21 cellular contexts compared by ENCODE assay signal in the genomic region with DNA sequence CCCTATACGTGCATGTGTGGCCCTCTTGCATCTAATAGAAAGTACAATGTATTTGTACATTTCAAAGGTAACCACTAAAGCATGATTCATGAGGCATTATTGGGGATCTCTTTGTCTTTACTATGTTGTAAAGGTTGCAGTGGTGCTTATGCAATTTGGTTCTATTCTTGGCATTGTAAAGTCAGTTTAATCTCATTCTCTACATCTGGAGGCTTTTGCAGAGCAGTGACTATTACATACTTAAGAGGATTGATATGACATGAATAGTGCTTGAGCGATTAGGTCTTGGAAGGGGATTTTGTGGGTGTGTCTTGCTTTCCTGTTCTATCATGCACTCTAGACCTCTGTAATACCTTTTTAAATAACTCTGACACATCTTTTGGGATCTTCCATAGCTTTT.
DNase-seq lines count a peak whose midpoint lies in the region; ATAC-seq and TF ChIP-seq lines count a peak whose summit lies in the region.
"Had no signal": no experiment of that assay in that cellular context is flagged by ENCODE, and none has a peak within 500 bp of the region (broad histone marks: within the 10 kb centered on the region; RNA-seq: fewer than 3 reads in every experiment).

No MANE protein-coding gene starts in this region.

- H3K4me3 ChIP-seq in mammary epithelial cell (replicated peaks in 1 of 3; ENCODE audit: insufficient read depth in 1 of 3, low read depth in 2 of 3, low read length in 3 of 3) (no peak overlapping the region), left lung (no peak overlapping the region), GM23338 (no peak overlapping the region), tibial nerve (no peak overlapping the region), heart right ventricle (no peak overlapping the region)
- H3K4me3 ChIP-seq: coronary artery, lung, testis had no signal

- dilution Hi-C loops in mammary epithelial cell (cut with HindIII; ENCODE audit: low sequenced_read_pairs) = no loop called here

- no peak for TF ChIP-seq EP300 in tibial nerve (IDR thresholded peaks at IDR 0.05)

- in situ Hi-C loops in mammary epithelial cell (cut with MboI; ENCODE audit: low sequenced_read_pairs in 2 of 2) = loop anchor here in 1 of 2 donors (10.0 kb wide), 1 partner anchor 111 kb away; no protein-coding TSS in a partner anchor

- intact Hi-C loops in mammary epithelial cell (cut with micrococcal nuclease) (loop anchor here (1.0 kb wide), 1 partner anchor 66 kb away; no protein-coding TSS in a partner anchor), left lung (cut with DNase I) (no loop called here), heart right ventricle (cut with DNase I) (no loop called here)

- H4K20me1 ChIP-seq in mammary epithelial cell (ENCODE audit: insufficient read depth, low read length) (no peaks in the 10 kb centered on the region), GM23338 (replicated peaks; ENCODE audit: insufficient read depth) (no peaks in the 10 kb centered on the region)

- TF ChIP-seq CTCF in mammary epithelial cell (conservative IDR thresholded peaks at IDR 0.05 in 1 of 2, IDR thresholded peaks at IDR 0.05 in 1 of 2; ENCODE audit: extremely low read depth in 1 of 2, insufficient read depth in 1 of 2, low read depth in 1 of 2, low read length in 2 of 2) (no peak), left lung (IDR thresholded peaks at IDR 0.05) (no peak), GM23338 (conservative IDR thresholded peaks at IDR 0.05; ENCODE audit: low read depth in 2 of 2) (no peak), tibial nerve (IDR thresholded peaks at IDR 0.05) (no peak), heart right ventricle (IDR thresholded peaks at IDR 0.05) (no peak)

- CTCF ChIA-PET in mammary epithelial cell (lab: Charles Lee; ENCODE audit: low non-redundant PET) = no interaction called here

- H3K36me3 Mint-ChIP-seq in GM23338 (ENCODE audit: low read depth) = no peaks in the 10 kb centered on the region
- H3K36me3 Mint-ChIP-seq: CD4-positive, CD25-positive, alpha-beta regulatory T cell; natural killer cell had no signal

- no peaks in the 10 kb centered on the region for H3K9me3 Mint-ChIP-seq in GM23338
- H3K9me3 Mint-ChIP-seq: activated naive CD8-positive, alpha-beta T cell treated with anti-CD3 and anti-CD28 coated beads, Interleukin-2, amount 50 U/mL, for 24 hours had no signal

- ATAC-seq in left lung = peak; percentile 12
- no peak for ATAC-seq in GM23338
- ATAC-seq in heart right ventricle = no peak
- ATAC-seq: activated naive CD8-positive, alpha-beta T cell treated with anti-CD3 and anti-CD28 coated beads, Interleukin-2, amount 50 U/mL, for 24 hours; natural killer cell; Panc1; T-helper 17 cell had no signal

- H3F3A ChIP-seq in GM23338 (replicated peaks; ENCODE audit: low read depth) = no peaks in the 10 kb centered on the region

- BruUV-seq in mammary epithelial cell (replicated peaks; lab: Mats Ljungman, UMichigan) = no TSS peak

- WGBS in mammary epithelial cell (ENCODE audit: low coverage, missing lambda C conversion rate) = 2% methylated on average over 2 of the region's 2 CpGs
- 83 to 89% methylated on average over 2 of the region's 2 CpGs for WGBS in tibial nerve, 2 donors
- 48 to 58% methylated on average over 2 of the region's 2 CpGs for WGBS in heart right ventricle, 2 donors

- peak overlapping the region; percentile 29 for H3K4me2 ChIP-seq in mammary epithelial cell (ENCODE audit: insufficient read depth, low read depth, low read length)
- no peak overlapping the region for H3K4me2 ChIP-seq in GM23338

- H3K27me3 Mint-ChIP-seq in GM23338 (ENCODE audit: insufficient read depth, low read depth, poor library complexity) = peaks cover 2% of the 10 kb centered on the region
- H3K27me3 Mint-ChIP-seq: activated naive CD8-positive, alpha-beta T cell treated with anti-CD3 and anti-CD28 coated beads, Interleukin-2, amount 50 U/mL, for 24 hours; CD4-positive, CD25-positive, alpha-beta regulatory T cell; T-helper 17 cell had no signal

- no peaks in the 10 kb centered on the region for H3K9me2 ChIP-seq in GM23338 (ENCODE audit: insufficient read depth)

- H3K27me3 ChIP-seq in mammary epithelial cell (ENCODE audit: insufficient read depth, low read length) (no peaks in the 10 kb centered on the region), left lung (no peaks in the 10 kb centered on the region), GM23338 (ENCODE audit: insufficient read depth) (no peaks in the 10 kb centered on the region), tibial nerve (no peaks in the 10 kb centered on the region), heart right ventricle (no peaks in the 10 kb centered on the region)
- H3K27me3 ChIP-seq: testis had no signal

- no peak overlapping the region for H3K27ac Mint-ChIP-seq in GM23338
- H3K27ac Mint-ChIP-seq: activated naive CD8-positive, alpha-beta T cell treated with anti-CD3 and anti-CD28 coated beads, Interleukin-2, amount 50 U/mL, for 24 hours; CD4-positive, CD25-positive, alpha-beta regulatory T cell; natural killer cell; T-helper 17 cell had no signal

- H2AFZ ChIP-seq in mammary epithelial cell (ENCODE audit: low read depth, low read length) = no peak overlapping the region
- no peak overlapping the region for H2AFZ ChIP-seq in GM23338

- peak overlapping the region; percentile 38 for H3K9ac ChIP-seq in mammary epithelial cell (ENCODE audit: insufficient read depth, low read length)

- H3K9me3 ChIP-seq in mammary epithelial cell (replicated peaks; ENCODE audit: insufficient read depth, low read length) = no peaks in the 10 kb centered on the region
- H3K9me3 ChIP-seq in left lung = no peaks in the 10 kb centered on the region
- no peaks in the 10 kb centered on the region for H3K9me3 ChIP-seq in tibial nerve
- H3K9me3 ChIP-seq in heart right ventricle = no peaks in the 10 kb centered on the region
- H3K9me3 ChIP-seq: testis had no signal

- no peak for TF ChIP-seq POLR2A in tibial nerve (IDR thresholded peaks at IDR 0.05)

- no peaks in the 10 kb centered on the region for H3K36me3 ChIP-seq in mammary epithelial cell (ENCODE audit: insufficient read depth, low read length)
- H3K36me3 ChIP-seq in left lung = no peaks in the 10 kb centered on the region
- H3K36me3 ChIP-seq in GM23338 (ENCODE audit: insufficient read depth) = no peaks in the 10 kb centered on the region
- H3K36me3 ChIP-seq in tibial nerve = no peaks in the 10 kb centered on the region
- no peaks in the 10 kb centered on the region for H3K36me3 ChIP-seq in heart right ventricle

- peak overlapping the region; percentile 84 for H3K27ac ChIP-seq in mammary epithelial cell (ENCODE audit: insufficient read depth, low read depth, low read length)
- no peak overlapping the region for H3K27ac ChIP-seq in left lung
- H3K27ac ChIP-seq in GM23338 (ENCODE audit: low read depth) = no peak overlapping the region
- H3K27ac ChIP-seq in tibial nerve = no peak overlapping the region
- no peak overlapping the region for H3K27ac ChIP-seq in heart right ventricle
- H3K27ac ChIP-seq: coronary artery, testis had no signal

- H3K4me1 Mint-ChIP-seq in GM23338 = peaks cover 2% of the 10 kb centered on the region; the same call in 2 of the 3 replicates
- H3K4me1 Mint-ChIP-seq: activated naive CD8-positive, alpha-beta T cell treated with anti-CD3 and anti-CD28 coated beads, Interleukin-2, amount 50 U/mL, for 24 hours; CD4-positive, CD25-positive, alpha-beta regulatory T cell; natural killer cell; T-helper 17 cell had no signal

- H3K79me2 ChIP-seq in mammary epithelial cell (ENCODE audit: insufficient read depth, low read length) (no peaks in the 10 kb centered on the region), GM23338 (replicated peaks; ENCODE audit: insufficient read depth) (no peaks in the 10 kb centered on the region)

- no peak overlapping the region for H3K4me3 Mint-ChIP-seq in GM23338
- H3K4me3 Mint-ChIP-seq: activated naive CD8-positive, alpha-beta T cell treated with anti-CD3 and anti-CD28 coated beads, Interleukin-2, amount 50 U/mL, for 24 hours; CD4-positive, CD25-positive, alpha-beta regulatory T cell; natural killer cell; T-helper 17 cell had no signal

- peaks cover 29% of the 10 kb centered on the region for H3K4me1 ChIP-seq in mammary epithelial cell (ENCODE audit: insufficient read depth, low read length)
- H3K4me1 ChIP-seq in left lung = no peaks in the 10 kb centered on the region
- H3K4me1 ChIP-seq in GM23338 (ENCODE audit: insufficient read depth) = no peaks in the 10 kb centered on the region
- H3K4me1 ChIP-seq in tibial nerve = peaks cover 0 to 8% (median 0%) of the 10 kb centered on the region in 4 donors
- no peaks in the 10 kb centered on the region for H3K4me1 ChIP-seq in heart right ventricle
- H3K4me1 ChIP-seq: testis had no signal

- DNase-seq in GM04504 (ENCODE audit: low read depth) = peak; percentile 32
- peak; percentile 96 for DNase-seq in NCI-H82 (lab: John Stamatoyannopoulos, UW)
- peak; percentile 98 for DNase-seq in mammary epithelial cell
- no peak for DNase-seq in left lung
- no peak for DNase-seq in GM23338 (ENCODE audit: low spot score)
- DNase-seq in NCI-H446 treated with DMSO at 0.1 percent for 48 hours (lab: John Stamatoyannopoulos, UW) = no peak
- no peak for DNase-seq in tibial nerve (ENCODE audit: low spot score in 2 of 2)
- DNase-seq in heart right ventricle = no peak
- DNase-seq: activated CD4-positive, alpha-beta T cell treated with anti-CD3 and anti-CD28 coated beads for 4 hours; activated naive CD8-positive, alpha-beta T cell treated with anti-CD3 and anti-CD28 coated beads, Interleukin-2, amount 50 U/mL, for 24 hours; activated T-cell treated with anti-CD3 and anti-CD28 coated beads, Interleukin-2, amount 50 U/mL, for 1 hour; CD4-positive, CD25-positive, alpha-beta regulatory T cell; natural killer cell; NCI-H1048; NCI-H2171; stimulated activated CD4-positive, alpha-beta T cell treated with anti-CD3 and anti-CD28 coated beads, Interleukin-1b, Interleukin-23, amount 100 ng/mL, for 48 hours; T-helper 17 cell; testis had no signal

TF ChIP-seq in GM23338, 12 proteins besides CTCF, POLR2A, EP300 and RAD21 (continues in another document):
- TF ChIP-seq STAT1 (IDR thresholded peaks at IDR 0.05; ENCODE audit: unreplicated experiment) = no peak

Comparison
In these comparisons a context has a peak if more than half of its experiments do, and no peak if none do; other contexts are left out.
1. DNase-seq: peak in GM04504 (single experiment), NCI-H82 (single experiment) and mammary epithelial cell (single experiment); none in left lung (0 of 2), GM23338 (single experiment), NCI-H446 treated with DMSO at 0.1 percent for 48 hours (single experiment), tibial nerve (0 of 2) and heart right ventricle (0 of 2).